Comparison of ENCODE assay signal across 31 cellular contexts in the genomic region with DNA sequence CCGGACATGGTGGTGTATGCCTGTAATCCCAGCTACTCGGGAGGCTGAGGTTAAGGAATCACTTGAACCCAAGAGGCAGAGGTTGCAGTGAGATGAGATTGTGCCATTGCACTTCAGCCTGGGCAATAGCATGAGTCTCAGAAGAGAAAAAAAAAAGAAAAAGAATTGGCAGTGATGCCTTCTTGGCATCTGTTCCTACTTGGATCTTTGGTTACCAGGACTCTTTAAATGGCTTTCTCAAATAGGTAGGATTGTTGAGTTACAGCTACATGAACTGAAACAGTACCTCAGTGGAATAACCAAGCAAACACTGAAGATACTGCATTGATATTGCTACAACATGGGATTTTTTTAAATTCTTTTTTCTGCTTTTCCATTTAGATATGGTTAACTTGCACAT.
"Had no signal": no experiment of that assay in that cellular context is flagged by ENCODE, and none has a peak within 500 bp of the region (broad histone marks: within the 10 kb centered on the region; RNA-seq: fewer than 3 reads in every experiment).

No MANE protein-coding gene starts in this region.

- H3K4me1 ChIP-seq: SJSA1 had no signal

- H3K27ac ChIP-seq: brain microvascular endothelial cell, SJSA1 had no signal

- H3K27me3 ChIP-seq: brain microvascular endothelial cell, MG63, SJSA1 had no signal

- H3K4me3 ChIP-seq: MG63, SJSA1 had no signal

- H3K36me3 ChIP-seq: brain microvascular endothelial cell, MG63 had no signal

- ATAC-seq: activated T-cell treated with anti-CD3 and anti-CD28 coated beads, Interleukin-2, amount 50 U/mL, for 72 hours; activated T-helper 17 cell treated with anti-CD3 and anti-CD28 coated beads, Interleukin-2, amount 50 U/mL, for 72 hours; Panc1 had no signal

- DNase-seq: activated B cell treated with CpG ODN at 0.5 μM for 24 hours; activated CD4-positive, alpha-beta memory T cell treated with anti-CD3 and anti-CD28 coated beads, Interleukin-2, amount 10 ng/mL, durations not matched to agents 7 days and 5 days; activated CD4-positive, alpha-beta T cell treated with anti-CD3 and anti-CD28 coated beads for 4 hours; activated CD4-positive, alpha-beta T cell treated with anti-CD3 and anti-CD28 coated beads, Interleukin-2, amount 50 U/mL, for 1 hour; activated CD4-positive, CD25-positive, alpha-beta regulatory T cell treated with anti-CD3 and anti-CD28 coated beads, Interleukin-2, amount 50 U/mL, for 72 hours; activated effector memory CD4-positive, alpha-beta T cell treated with anti-CD3 and anti-CD28 coated beads, Interleukin-2, amount 50 U/mL, for 16 hours; activated naive CD4-positive, alpha-beta T cell; activated naive CD4-positive, alpha-beta T cell treated with anti-CD3 and anti-CD28 coated beads, Interleukin-2, amount 50 U/mL, for 16 hours; activated naive CD8-positive, alpha-beta T cell treated with anti-CD3 and anti-CD28 coated beads for 36 hours; activated T-cell treated with anti-CD3 and anti-CD28 coated beads, Interleukin-2, amount 50 U/mL, for 1 hour; activated T-cell treated with anti-CD3 and anti-CD28 coated beads, Interleukin-2, amount 50 U/mL, for 72 hours; amniotic stem cell; aorta; brain microvascular endothelial cell; Kasumi-1; KG1; MG63; NCI-H1048; NCI-H1105 treated with DMSO at 0.1 percent for 48 hours; NCI-H1436; NCI-H1694; NCI-H1930; NCI-H2081 treated with DMSO at 0.1 percent for 48 hours; NCI-H226; NCI-H446 treated with DMSO at 0.1 percent for 48 hours; NCI-H524; SHP77 treated with DMSO at 0.1 percent for 48 hours; SK-N-SH had no signal

- H3K9me3 ChIP-seq: MG63, SJSA1, SK-N-SH had no signal
